Comparison of ENCODE assay signal across 13 cellular contexts in the genomic region with DNA sequence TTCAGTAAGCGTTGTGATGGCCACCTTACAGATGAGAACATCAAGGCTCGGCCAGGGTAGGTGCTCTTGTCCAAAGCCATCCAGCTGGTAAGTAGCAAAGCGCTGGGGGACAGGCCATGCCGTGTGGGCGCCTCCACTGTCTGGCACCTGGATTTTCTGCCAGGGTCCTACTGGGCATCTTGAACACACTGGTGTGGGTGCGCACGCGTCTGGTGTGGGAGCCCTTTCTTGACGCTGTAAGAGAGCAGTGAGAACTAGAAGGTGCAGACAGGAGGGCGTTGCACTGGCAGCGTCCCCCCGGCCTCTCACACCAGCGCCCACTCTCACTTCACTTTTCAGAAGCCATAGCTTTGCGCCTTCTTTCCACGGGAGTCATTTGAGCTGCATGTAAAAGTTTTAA.
DNase-seq lines count a peak whose midpoint lies in the region; ATAC-seq and TF ChIP-seq lines count a peak whose summit lies in the region.
"Had no signal": no experiment of that assay in that cellular context is flagged by ENCODE, and none has a peak within 500 bp of the region (broad histone marks: within the 10 kb centered on the region; RNA-seq: fewer than 3 reads in every experiment).

No MANE protein-coding gene starts in this region.

- H3K9me3 ChIP-seq in T-helper 17 cell (ENCODE audit: control insufficient read depth, low read length, poor library complexity, severe bottlenecking) (no peaks in the 10 kb centered on the region), upper lobe of right lung (no peaks in the 10 kb centered on the region), suprapubic skin (no peaks in the 10 kb centered on the region)

- in situ Hi-C loops in GM13977 (cut with MboI; ENCODE audit: low pct_unique_long_range_greater_than_20kb, low sequenced_read_pairs, unreplicated experiment), result no loop called here

- WGBS in suprapubic skin, result 92% methylated on average over 13 of the region's 15 CpGs

- no peaks in the 10 kb centered on the region for H3K27me3 Mint-ChIP-seq in T-helper 17 cell
- H3K27me3 Mint-ChIP-seq in memory B cell, result no peaks in the 10 kb centered on the region

- no peak for TF ChIP-seq POLR2A in suprapubic skin (IDR thresholded peaks at IDR 0.05)

- H3K36me3 ChIP-seq in upper lobe of right lung (no peaks in the 10 kb centered on the region), suprapubic skin (peaks cover 27% of the 10 kb centered on the region)

- H3K27ac Mint-ChIP-seq in T-helper 17 cell, result peak overlapping the region; percentile 6
- H3K27ac Mint-ChIP-seq in memory B cell, result peak overlapping the region; percentile 75

- H3K4me1 ChIP-seq in upper lobe of right lung, result no peaks in the 10 kb centered on the region
- no peaks in the 10 kb centered on the region for H3K4me1 ChIP-seq in suprapubic skin

- ATAC-seq in left ventricle myocardium superior (no peak), left cardiac atrium (no peak), T-helper 17 cell (no peak), memory B cell (ENCODE audit: low read depth) (no peak), upper lobe of right lung (no peak), GM21360 (IDR thresholded peaks at IDR 0.05; ENCODE audit: unreplicated experiment) (no peak)

- peak; percentile 15 for DNase-seq in left ventricle myocardium superior
- no peak for DNase-seq in left cardiac atrium
- DNase-seq in T-helper 17 cell, result no peak
- no peak for DNase-seq in memory B cell (ENCODE audit: low spot score in 2 of 2)
- peak; percentile 51 for DNase-seq in upper lobe of right lung
- no peak for DNase-seq in GM13977 (ENCODE audit: low spot score)
- no peak for DNase-seq in suprapubic skin (ENCODE audit: low spot score in 2 of 2)
- DNase-seq: GM23248, KBM-7, NCI-H1092 treated with DMSO at 0.1 percent for 48 hours, NCI-H774 had no signal

- intact Hi-C loops in left ventricle myocardium superior (cut with micrococcal nuclease), result no loop called here
- intact Hi-C loops in left cardiac atrium (cut with DNase I), result no loop called here
- intact Hi-C loops in upper lobe of right lung (cut with DNase I), result no loop called here

- peaks cover 10% of the 10 kb centered on the region for H3K36me3 Mint-ChIP-seq in T-helper 17 cell (ENCODE audit: low read depth)
- peaks cover 34% of the 10 kb centered on the region for H3K36me3 Mint-ChIP-seq in memory B cell

- H3K4me3 ChIP-seq in upper lobe of right lung (no peak overlapping the region), suprapubic skin (no peak overlapping the region)
- H3K4me3 ChIP-seq: GM23248 had no signal

- no peaks in the 10 kb centered on the region for H3K27me3 ChIP-seq in upper lobe of right lung
- no peaks in the 10 kb centered on the region for H3K27me3 ChIP-seq in suprapubic skin

- H3K4me3 Mint-ChIP-seq in T-helper 17 cell (no peak overlapping the region), memory B cell (no peak overlapping the region)

- TF ChIP-seq CTCF in upper lobe of right lung (IDR thresholded peaks at IDR 0.05) (no peak), GM13977 (IDR thresholded peaks at IDR 0.05; ENCODE audit: extremely low read depth, insufficient read depth, missing control alignments) (no peak), suprapubic skin (IDR thresholded peaks at IDR 0.05) (no peak)

- H3K27ac ChIP-seq in upper lobe of right lung (no peak overlapping the region), suprapubic skin (no peak overlapping the region)
- H3K27ac ChIP-seq: C4-2B, GM23248 had no signal

- H3K4me1 Mint-ChIP-seq in T-helper 17 cell (peaks cover 24% of the 10 kb centered on the region), memory B cell (peaks cover 38% of the 10 kb centered on the region)

- no peak for TF ChIP-seq EP300 in suprapubic skin (IDR thresholded peaks at IDR 0.05)

- H3K9me3 Mint-ChIP-seq in memory B cell, result no peaks in the 10 kb centered on the region

Comparison
In these comparisons a context has a peak if more than half of its experiments do, and no peak if none do; other contexts are left out.
1. DNase-seq: peak in left ventricle myocardium superior (single experiment) and upper lobe of right lung (single experiment); none in left cardiac atrium (single experiment), T-helper 17 cell (0 of 3), memory B cell (0 of 2), GM13977 (single experiment) and suprapubic skin (0 of 2).